ENCODE assay signal across 13 cellular contexts in the genomic region with DNA sequence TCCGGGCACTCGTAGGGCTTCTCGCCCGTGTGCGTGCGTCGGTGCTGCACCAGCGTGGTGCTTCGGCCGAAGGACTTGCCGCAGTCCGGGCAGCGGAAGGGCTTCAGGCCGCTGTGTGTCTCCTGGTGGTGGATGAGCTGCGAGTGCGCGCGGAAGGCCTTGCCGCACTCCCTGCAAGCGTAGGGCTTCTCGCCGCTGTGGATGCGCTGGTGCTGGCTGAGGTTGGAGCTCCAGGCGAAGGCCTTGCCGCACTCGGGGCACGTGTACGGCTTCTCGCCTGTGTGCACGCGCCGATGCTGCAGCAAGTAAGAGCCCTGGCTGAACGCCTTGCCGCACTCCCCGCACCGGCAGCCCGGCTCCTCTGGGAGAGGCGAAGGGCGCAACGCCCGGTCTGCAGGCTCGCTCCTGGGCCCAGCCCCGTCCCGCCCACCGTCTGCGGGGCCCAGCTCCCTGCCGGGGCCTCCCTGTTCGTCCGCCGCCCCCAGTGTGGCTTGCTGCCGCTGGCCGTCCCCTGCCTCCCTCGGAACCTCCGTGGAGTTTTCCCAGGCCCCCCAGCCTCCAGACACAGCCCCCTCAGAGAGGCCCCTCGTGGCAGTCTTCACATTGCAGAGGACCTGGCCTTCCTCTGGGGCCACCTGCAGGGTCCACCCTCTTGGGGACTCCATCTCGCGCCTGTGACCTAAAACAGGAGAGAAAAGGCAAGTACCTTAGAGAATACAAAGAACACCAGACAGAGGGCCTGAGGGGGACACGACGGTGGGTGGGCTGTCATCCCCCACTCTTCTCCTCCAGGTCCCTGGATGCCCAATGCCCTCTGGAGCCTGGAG. TPM values are rescaled to one million over a fixed set of nuclear protein-coding genes. Genes with fewer than 3 reads are reported as not detected.
DNase-seq lines count a peak whose midpoint lies in the region; ATAC-seq and TF ChIP-seq lines count a peak whose summit lies in the region.
"Had no signal": no experiment of that assay in that cellular context is flagged by ENCODE, and none has a peak within 500 bp of the region (broad histone marks: within the 10 kb centered on the region; RNA-seq: fewer than 3 reads in every experiment).

No MANE protein-coding gene starts in this region.

- POLR2A ChIA-PET in activated CD4-positive, alpha-beta T cell treated with anti-CD3 and anti-CD28 coated beads for 36 hours (lab: Charles Lee): no interaction called here

- no peak for TF ChIP-seq CTCF in natural killer cell (IDR thresholded peaks at IDR 0.05)
- TF ChIP-seq CTCF in ascending aorta (IDR thresholded peaks at IDR 0.05): no peak

- intact Hi-C loops in natural killer cell (cut with micrococcal nuclease): no loop called here
- intact Hi-C loops in dendritic cell treated with granulocyte-macrophage colony-stimulating factor and Interleukin-4, amounts not matched to agents 40 ng/mL and 50 ng/mL, for 4 days (cut with micrococcal nuclease): no loop called here
- intact Hi-C loops in ascending aorta (cut with DNase I): no loop called here
- intact Hi-C loops in activated CD4-positive, alpha-beta T cell treated with anti-CD3 and anti-CD28 coated beads for 36 hours (cut with DNase I, micrococcal nuclease): no loop called here

- H3K4me3 Mint-ChIP-seq in natural killer cell (peak overlapping the region; percentile 73), memory B cell (peak overlapping the region; percentile 68)
- H3K4me3 Mint-ChIP-seq in natural killer cell treated with Interleukin-12 subunit alpha and Interleukin-12 subunit beta and Interleukin-15 and Interleukin-18, amount 100 ng/mL, for 72 hours: no peak overlapping the region
- H3K4me3 Mint-ChIP-seq in dendritic cell treated with granulocyte-macrophage colony-stimulating factor and Interleukin-4, amounts not matched to agents 40 ng/mL and 50 ng/mL, for 4 days: peak overlapping the region; percentile 37
- H3K4me3 Mint-ChIP-seq in activated CD4-positive, alpha-beta T cell treated with anti-CD3 and anti-CD28 coated beads for 36 hours: no peak overlapping the region
- H3K4me3 Mint-ChIP-seq: nephron had no signal

- H3K9me3 ChIP-seq in ascending aorta: no peaks in the 10 kb centered on the region

- peak overlapping the region in 1 of 2 donors; percentile 45 for H3K4me3 ChIP-seq in ascending aorta
- H3K4me3 ChIP-seq: SJSA1 had no signal

- H3K27ac Mint-ChIP-seq in natural killer cell (no peak overlapping the region), memory B cell (no peak overlapping the region)
- no peak overlapping the region for H3K27ac Mint-ChIP-seq in natural killer cell treated with Interleukin-12 subunit alpha and Interleukin-12 subunit beta and Interleukin-15 and Interleukin-18, amount 100 ng/mL, for 72 hours
- H3K27ac Mint-ChIP-seq in dendritic cell treated with granulocyte-macrophage colony-stimulating factor and Interleukin-4, amounts not matched to agents 40 ng/mL and 50 ng/mL, for 4 days: no peak overlapping the region
- no peak overlapping the region for H3K27ac Mint-ChIP-seq in activated CD4-positive, alpha-beta T cell treated with anti-CD3 and anti-CD28 coated beads for 36 hours
- H3K27ac Mint-ChIP-seq: nephron had no signal

- H3K27me3 ChIP-seq in ascending aorta: no peaks in the 10 kb centered on the region

- H3K36me3 ChIP-seq in ascending aorta: no peaks in the 10 kb centered on the region

- ATAC-seq in natural killer cell (no peak), memory B cell (ENCODE audit: low read depth) (peak; percentile 19), HG03469 (IDR thresholded peaks at IDR 0.05; ENCODE audit: unreplicated experiment) (no peak)
- ATAC-seq in natural killer cell treated with Interleukin-12 subunit alpha and Interleukin-12 subunit beta and Interleukin-15 and Interleukin-18, amount 100 ng/mL, for 72 hours: no peak
- ATAC-seq in activated CD4-positive, alpha-beta T cell treated with anti-CD3 and anti-CD28 coated beads for 36 hours: no peak

- H3K4me1 Mint-ChIP-seq in natural killer cell (peaks cover 6 to 13% of the 10 kb centered on the region in 2 donors), memory B cell (peaks cover 5% of the 10 kb centered on the region)
- H3K4me1 Mint-ChIP-seq in natural killer cell treated with Interleukin-12 subunit alpha and Interleukin-12 subunit beta and Interleukin-15 and Interleukin-18, amount 100 ng/mL, for 72 hours (ENCODE audit: low read depth in 2 of 2): peaks cover 6 to 8% of the 10 kb centered on the region in 2 donors
- peaks cover 26% of the 10 kb centered on the region for H3K4me1 Mint-ChIP-seq in dendritic cell treated with granulocyte-macrophage colony-stimulating factor and Interleukin-4, amounts not matched to agents 40 ng/mL and 50 ng/mL, for 4 days (ENCODE audit: low read depth)
- H3K4me1 Mint-ChIP-seq in activated CD4-positive, alpha-beta T cell treated with anti-CD3 and anti-CD28 coated beads for 36 hours: peaks cover 13% of the 10 kb centered on the region
- H3K4me1 Mint-ChIP-seq: nephron had no signal

- DNase-seq in natural killer cell: no peak
- no peak for DNase-seq in natural killer cell treated with Interleukin-12 subunit alpha and Interleukin-12 subunit beta and Interleukin-15 and Interleukin-18, amount 100 ng/mL, for 72 hours (ENCODE audit: low spot score)
- DNase-seq in memory B cell (ENCODE audit: low spot score in 2 of 2): no peak
- DNase-seq in NCI-H1930 (lab: John Stamatoyannopoulos, UW): no peak
- DNase-seq in ascending aorta (ENCODE audit: low spot score in 2 of 2): no peak
- DNase-seq in activated CD4-positive, alpha-beta T cell treated with anti-CD3 and anti-CD28 coated beads for 36 hours: no peak
- DNase-seq: hypothalamus had no signal

- H3K27ac ChIP-seq in ascending aorta: no peak overlapping the region
- H3K27ac ChIP-seq: C4-2B, KMS-11, SJSA1 had no signal

- H3K9me3 Mint-ChIP-seq in natural killer cell (no peaks in the 10 kb centered on the region), memory B cell (no peaks in the 10 kb centered on the region)
- no peaks in the 10 kb centered on the region for H3K9me3 Mint-ChIP-seq in natural killer cell treated with Interleukin-12 subunit alpha and Interleukin-12 subunit beta and Interleukin-15 and Interleukin-18, amount 100 ng/mL, for 72 hours
- no peaks in the 10 kb centered on the region for H3K9me3 Mint-ChIP-seq in dendritic cell treated with granulocyte-macrophage colony-stimulating factor and Interleukin-4, amounts not matched to agents 40 ng/mL and 50 ng/mL, for 4 days
- H3K9me3 Mint-ChIP-seq in activated CD4-positive, alpha-beta T cell treated with anti-CD3 and anti-CD28 coated beads for 36 hours (ENCODE audit: low read depth): no peaks in the 10 kb centered on the region
- H3K9me3 Mint-ChIP-seq: nephron had no signal

- H3K36me3 Mint-ChIP-seq in natural killer cell (no peaks in the 10 kb centered on the region), memory B cell (peaks cover 2% of the 10 kb centered on the region)
- H3K36me3 Mint-ChIP-seq in natural killer cell treated with Interleukin-12 subunit alpha and Interleukin-12 subunit beta and Interleukin-15 and Interleukin-18, amount 100 ng/mL, for 72 hours: no peaks in the 10 kb centered on the region
- H3K36me3 Mint-ChIP-seq in dendritic cell treated with granulocyte-macrophage colony-stimulating factor and Interleukin-4, amounts not matched to agents 40 ng/mL and 50 ng/mL, for 4 days (ENCODE audit: low read depth): peaks cover 19% of the 10 kb centered on the region
- peaks cover 5% of the 10 kb centered on the region for H3K36me3 Mint-ChIP-seq in activated CD4-positive, alpha-beta T cell treated with anti-CD3 and anti-CD28 coated beads for 36 hours (ENCODE audit: low read depth)

- peaks cover 0 to 11% of the 10 kb centered on the region in 2 donors for H3K4me1 ChIP-seq in ascending aorta

- CTCF ChIA-PET in activated CD4-positive, alpha-beta T cell treated with anti-CD3 and anti-CD28 coated beads for 36 hours (lab: Charles Lee): no interaction called here

- H3K27me3 Mint-ChIP-seq in natural killer cell (ENCODE audit: low read depth in 2 of 2) (peaks cover 0 to 5% of the 10 kb centered on the region in 2 donors), memory B cell (no peaks in the 10 kb centered on the region)
- H3K27me3 Mint-ChIP-seq in natural killer cell treated with Interleukin-12 subunit alpha and Interleukin-12 subunit beta and Interleukin-15 and Interleukin-18, amount 100 ng/mL, for 72 hours: no peaks in the 10 kb centered on the region
- H3K27me3 Mint-ChIP-seq in dendritic cell treated with granulocyte-macrophage colony-stimulating factor and Interleukin-4, amounts not matched to agents 40 ng/mL and 50 ng/mL, for 4 days: peaks cover 43% of the 10 kb centered on the region
- H3K27me3 Mint-ChIP-seq in activated CD4-positive, alpha-beta T cell treated with anti-CD3 and anti-CD28 coated beads for 36 hours: no peaks in the 10 kb centered on the region

RNA-seq across cellular contexts. Expression of gene A1BG, which starts 3.9 kb away (rescaled TPM):
- 10 to 100 TPM in 1 of 3 donors, 1 to 10 TPM in 2; 2.0 to 10.6 (median 3.5) TPM for total RNA-seq in natural killer cell
- total RNA-seq in natural killer cell treated with Interleukin-12 subunit alpha and Interleukin-12 subunit beta and Interleukin-15 and Interleukin-18, amount 100 ng/mL, for 72 hours: 1 to 10 TPM; 4.4 to 5.2 TPM
- total RNA-seq in ascending aorta: 0.32 TPM
- 1 to 10 TPM; 2.9 to 4.7 TPM for total RNA-seq in activated CD4-positive, alpha-beta T cell treated with anti-CD3 and anti-CD28 coated beads for 36 hours

RNA-seq across cellular contexts. Expression of gene ZNF497, which starts 5.4 kb away (rescaled TPM):
- total RNA-seq in natural killer cell (under 1 TPM; 0.40 to 0.61 (median 0.60) TPM), ascending aorta (not detected)
- 1 to 10 TPM in 1 of 2 donors, under 1 TPM in 1; 0.52 to 1.4 TPM for total RNA-seq in natural killer cell treated with Interleukin-12 subunit alpha and Interleukin-12 subunit beta and Interleukin-15 and Interleukin-18, amount 100 ng/mL, for 72 hours
- total RNA-seq in activated CD4-positive, alpha-beta T cell treated with anti-CD3 and anti-CD28 coated beads for 36 hours: 1 to 10 TPM; 1.1 to 1.5 TPM

RNA-seq across cellular contexts. Expression of gene ZNF837, which starts 23.6 kb away (rescaled TPM):
- total RNA-seq in natural killer cell: 1 to 10 TPM in 2 of 3 donors, under 1 TPM in 1; 0.63 to 1.4 (median 1.3) TPM
- total RNA-seq in natural killer cell treated with Interleukin-12 subunit alpha and Interleukin-12 subunit beta and Interleukin-15 and Interleukin-18, amount 100 ng/mL, for 72 hours: under 1 TPM; 0.71 to 0.86 TPM
- not detected for total RNA-seq in ascending aorta
- total RNA-seq in activated CD4-positive, alpha-beta T cell treated with anti-CD3 and anti-CD28 coated beads for 36 hours: 1 to 10 TPM; 2.0 to 2.5 TPM

RNA-seq across cellular contexts. Expression of gene RPS5, which starts 29.9 kb away (rescaled TPM):
- total RNA-seq in natural killer cell (100 to 1,000 TPM; 406 to 580 (median 525) TPM), ascending aorta (1,483 TPM)
- total RNA-seq in natural killer cell treated with Interleukin-12 subunit alpha and Interleukin-12 subunit beta and Interleukin-15 and Interleukin-18, amount 100 ng/mL, for 72 hours: 100 to 1,000 TPM; 757 to 786 TPM
- 1,000 to 10,000 TPM; 1,234 to 1,535 TPM for total RNA-seq in activated CD4-positive, alpha-beta T cell treated with anti-CD3 and anti-CD28 coated beads for 36 hours

RNA-seq across cellular contexts. Expression of gene ZSCAN22, which starts 30.4 kb away (rescaled TPM):
- total RNA-seq in natural killer cell (1 to 10 TPM; 2.9 to 4.8 (median 3.2) TPM), ascending aorta (1.9 TPM)
- 1 to 10 TPM; 5.9 to 6.1 TPM for total RNA-seq in natural killer cell treated with Interleukin-12 subunit alpha and Interleukin-12 subunit beta and Interleukin-15 and Interleukin-18, amount 100 ng/mL, for 72 hours
- total RNA-seq in activated CD4-positive, alpha-beta T cell treated with anti-CD3 and anti-CD28 coated beads for 36 hours: 1 to 10 TPM; 3.1 to 3.8 TPM

Comparison
In these comparisons a context has a peak if more than half of its experiments do, and no peak if none do; other contexts are left out.
1. H3K4me3 Mint-ChIP-seq: peak in natural killer cell (single experiment), dendritic cell treated with granulocyte-macrophage colony-stimulating factor and Interleukin-4, amounts not matched to agents 40 ng/mL and 50 ng/mL, for 4 days (single experiment) and memory B cell (single experiment); none in natural killer cell treated with Interleukin-12 subunit alpha and Interleukin-12 subunit beta and Interleukin-15 and Interleukin-18, amount 100 ng/mL, for 72 hours (single experiment) and activated CD4-positive, alpha-beta T cell treated with anti-CD3 and anti-CD28 coated beads for 36 hours (single experiment).